Comparison of ENCODE assay signal across 1 cellular context in the genomic region with DNA sequence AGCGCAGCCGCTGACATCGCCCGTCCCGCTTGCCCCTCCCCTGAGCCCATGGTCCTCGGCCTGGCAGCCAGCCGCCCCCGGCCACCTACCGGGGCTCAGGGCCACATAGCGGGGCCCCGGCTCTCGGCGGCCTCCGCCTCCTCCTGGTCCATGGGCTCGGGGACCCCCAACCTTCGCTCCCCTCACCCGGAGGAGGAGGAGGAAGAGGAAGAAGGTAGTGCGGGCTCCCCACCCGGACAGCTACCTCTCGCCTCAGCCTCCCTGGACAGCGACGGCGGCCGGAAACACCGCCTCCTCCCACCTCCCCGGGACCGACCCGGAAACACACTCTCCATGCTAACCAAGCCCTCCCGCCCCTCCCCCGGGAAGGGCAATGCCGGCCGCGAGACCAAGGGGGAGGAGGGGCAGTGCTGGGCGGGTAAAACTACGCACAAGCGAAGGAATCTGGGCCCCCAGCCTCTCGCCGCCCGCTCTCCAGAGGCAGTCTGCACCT.
A peak's percentile ranks its signal among the peaks of the same experiment; 100 is the strongest.
TF ChIP-seq lines count a peak whose summit lies in the region.

A gene (minus strand): TSS at position 286 of the 493 bp plus-strand sequence. CDS start 2,912 bp downstream, outside the sequence.

TF ChIP-seq in K562, 482 proteins besides CTCF, POLR2A, EP300 and RAD21 (continued from another document and continues in another):
- TF ChIP-seq, protein P1, sequence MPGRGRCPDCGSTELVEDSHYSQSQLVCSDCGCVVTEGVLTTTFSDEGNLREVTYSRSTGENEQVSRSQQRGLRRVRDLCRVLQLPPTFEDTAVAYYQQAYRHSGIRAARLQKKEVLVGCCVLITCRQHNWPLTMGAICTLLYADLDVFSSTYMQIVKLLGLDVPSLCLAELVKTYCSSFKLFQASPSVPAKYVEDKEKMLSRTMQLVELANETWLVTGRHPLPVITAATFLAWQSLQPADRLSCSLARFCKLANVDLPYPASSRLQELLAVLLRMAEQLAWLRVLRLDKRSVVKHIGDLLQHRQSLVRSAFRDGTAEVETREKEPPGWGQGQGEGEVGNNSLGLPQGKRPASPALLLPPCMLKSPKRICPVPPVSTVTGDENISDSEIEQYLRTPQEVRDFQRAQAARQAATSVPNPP (IDR thresholded peaks at IDR 0.05; ENCODE audit: borderline replicate concordance, insufficient read depth, insufficient read length) = no peak
- TF ChIP-seq PHB2 (IDR thresholded peaks at IDR 0.05; ENCODE audit: low read depth) = no peak
- 0 out of 2 replicates have a peak, but pooled peaks have one; percentile 11 for TF ChIP-seq TARDBP (IDR thresholded peaks at IDR 0.05)
- peak; percentile 84 for TF ChIP-seq CTBP1 (IDR thresholded peaks at IDR 0.05; ENCODE audit: borderline replicate concordance)
- TF ChIP-seq, protein P2, sequence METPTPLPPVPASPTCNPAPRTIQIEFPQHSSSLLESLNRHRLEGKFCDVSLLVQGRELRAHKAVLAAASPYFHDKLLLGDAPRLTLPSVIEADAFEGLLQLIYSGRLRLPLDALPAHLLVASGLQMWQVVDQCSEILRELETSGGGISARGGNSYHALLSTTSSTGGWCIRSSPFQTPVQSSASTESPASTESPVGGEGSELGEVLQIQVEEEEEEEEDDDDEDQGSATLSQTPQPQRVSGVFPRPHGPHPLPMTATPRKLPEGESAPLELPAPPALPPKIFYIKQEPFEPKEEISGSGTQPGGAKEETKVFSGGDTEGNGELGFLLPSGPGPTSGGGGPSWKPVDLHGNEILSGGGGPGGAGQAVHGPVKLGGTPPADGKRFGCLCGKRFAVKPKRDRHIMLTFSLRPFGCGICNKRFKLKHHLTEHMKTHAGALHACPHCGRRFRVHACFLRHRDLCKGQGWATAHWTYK (CRISPR knock-in tag; IDR thresholded peaks at IDR 0.05) = no peak
- TF ChIP-seq CAMTA2 (CRISPR knock-in tag; conservative IDR thresholded peaks at IDR 0.05) = no peak
- TF ChIP-seq, protein P3, sequence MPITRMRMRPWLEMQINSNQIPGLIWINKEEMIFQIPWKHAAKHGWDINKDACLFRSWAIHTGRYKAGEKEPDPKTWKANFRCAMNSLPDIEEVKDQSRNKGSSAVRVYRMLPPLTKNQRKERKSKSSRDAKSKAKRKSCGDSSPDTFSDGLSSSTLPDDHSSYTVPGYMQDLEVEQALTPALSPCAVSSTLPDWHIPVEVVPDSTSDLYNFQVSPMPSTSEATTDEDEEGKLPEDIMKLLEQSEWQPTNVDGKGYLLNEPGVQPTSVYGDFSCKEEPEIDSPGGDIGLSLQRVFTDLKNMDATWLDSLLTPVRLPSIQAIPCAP (CRISPR knock-in tag; IDR thresholded peaks at IDR 0.05; ENCODE audit: borderline replicate concordance) = no peak
- TF ChIP-seq, protein P4, sequence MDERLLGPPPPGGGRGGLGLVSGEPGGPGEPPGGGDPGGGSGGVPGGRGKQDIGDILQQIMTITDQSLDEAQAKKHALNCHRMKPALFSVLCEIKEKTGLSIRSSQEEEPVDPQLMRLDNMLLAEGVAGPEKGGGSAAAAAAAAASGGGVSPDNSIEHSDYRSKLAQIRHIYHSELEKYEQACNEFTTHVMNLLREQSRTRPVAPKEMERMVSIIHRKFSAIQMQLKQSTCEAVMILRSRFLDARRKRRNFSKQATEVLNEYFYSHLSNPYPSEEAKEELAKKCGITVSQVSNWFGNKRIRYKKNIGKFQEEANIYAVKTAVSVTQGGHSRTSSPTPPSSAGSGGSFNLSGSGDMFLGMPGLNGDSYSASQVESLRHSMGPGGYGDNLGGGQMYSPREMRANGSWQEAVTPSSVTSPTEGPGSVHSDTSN (CRISPR knock-in tag; IDR thresholded peaks at IDR 0.05; ENCODE audit: low read depth) = no peak
- TF ChIP-seq, protein P4 (tag; conservative IDR thresholded peaks at IDR 0.05; ENCODE audit: low read depth) = no peak
- no peak for TF ChIP-seq DNMT1 (IDR thresholded peaks at IDR 0.05)
- no peak for TF ChIP-seq STAG1 (CRISPR knock-in tag; IDR thresholded peaks at IDR 0.05; ENCODE audit: borderline replicate concordance)
- no peak; the same call in 1 of the 2 replicates for TF ChIP-seq BRD4 (IDR thresholded peaks at IDR 0.05)
- peak; percentile 87 for TF ChIP-seq ELF1 (tag; IDR thresholded peaks at IDR 0.05)
- TF ChIP-seq FOXJ3 (CRISPR knock-in tag; IDR thresholded peaks at IDR 0.05) = no peak
- no peak; the same call in 1 of the 2 replicates for TF ChIP-seq POLR2G (IDR thresholded peaks at IDR 0.05; ENCODE audit: low read depth, low read length)
- no peak for TF ChIP-seq ZNF717 (CRISPR knock-in tag; IDR thresholded peaks at IDR 0.05)
- TF ChIP-seq MXI1 (IDR thresholded peaks at IDR 0.05; ENCODE audit: low read depth, low read length) = no peak
- TF ChIP-seq HSF4 (CRISPR knock-in tag; IDR thresholded peaks at IDR 0.05; ENCODE audit: borderline replicate concordance) = no peak
- TF ChIP-seq, protein P5, sequence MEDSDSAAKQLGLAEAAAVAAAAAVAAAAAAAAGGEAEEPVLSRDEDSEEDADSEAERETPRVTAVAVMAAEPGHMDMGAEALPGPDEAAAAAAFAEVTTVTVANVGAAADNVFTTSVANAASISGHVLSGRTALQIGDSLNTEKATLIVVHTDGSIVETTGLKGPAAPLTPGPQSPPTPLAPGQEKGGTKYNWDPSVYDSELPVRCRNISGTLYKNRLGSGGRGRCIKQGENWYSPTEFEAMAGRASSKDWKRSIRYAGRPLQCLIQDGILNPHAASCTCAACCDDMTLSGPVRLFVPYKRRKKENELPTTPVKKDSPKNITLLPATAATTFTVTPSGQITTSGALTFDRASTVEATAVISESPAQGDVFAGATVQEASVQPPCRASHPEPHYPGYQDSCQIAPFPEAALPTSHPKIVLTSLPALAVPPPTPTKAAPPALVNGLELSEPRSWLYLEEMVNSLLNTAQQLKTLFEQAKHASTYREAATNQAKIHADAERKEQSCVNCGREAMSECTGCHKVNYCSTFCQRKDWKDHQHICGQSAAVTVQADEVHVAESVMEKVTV (CRISPR knock-in tag; IDR thresholded peaks at IDR 0.05) = no peak
- 0 out of 2 replicates have a peak, but pooled peaks have one; percentile 56 for TF ChIP-seq SRSF1 (IDR thresholded peaks at IDR 0.05; ENCODE audit: low read depth, low read length)
- TF ChIP-seq, protein P6, sequence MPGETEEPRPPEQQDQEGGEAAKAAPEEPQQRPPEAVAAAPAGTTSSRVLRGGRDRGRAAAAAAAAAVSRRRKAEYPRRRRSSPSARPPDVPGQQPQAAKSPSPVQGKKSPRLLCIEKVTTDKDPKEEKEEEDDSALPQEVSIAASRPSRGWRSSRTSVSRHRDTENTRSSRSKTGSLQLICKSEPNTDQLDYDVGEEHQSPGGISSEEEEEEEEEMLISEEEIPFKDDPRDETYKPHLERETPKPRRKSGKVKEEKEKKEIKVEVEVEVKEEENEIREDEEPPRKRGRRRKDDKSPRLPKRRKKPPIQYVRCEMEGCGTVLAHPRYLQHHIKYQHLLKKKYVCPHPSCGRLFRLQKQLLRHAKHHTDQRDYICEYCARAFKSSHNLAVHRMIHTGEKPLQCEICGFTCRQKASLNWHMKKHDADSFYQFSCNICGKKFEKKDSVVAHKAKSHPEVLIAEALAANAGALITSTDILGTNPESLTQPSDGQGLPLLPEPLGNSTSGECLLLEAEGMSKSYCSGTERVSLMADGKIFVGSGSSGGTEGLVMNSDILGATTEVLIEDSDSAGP (CRISPR knock-in tag; IDR thresholded peaks at IDR 0.05) = no peak
- TF ChIP-seq ETV1 (tag; conservative IDR thresholded peaks at IDR 0.05; ENCODE audit: low read depth) = peak; percentile 67; the same call in 1 of the 2 replicates
- no peak for TF ChIP-seq SREBF1 (IDR thresholded peaks at IDR 0.05; ENCODE audit: borderline replicate concordance, low read depth, low read length)
- TF ChIP-seq, protein P7, sequence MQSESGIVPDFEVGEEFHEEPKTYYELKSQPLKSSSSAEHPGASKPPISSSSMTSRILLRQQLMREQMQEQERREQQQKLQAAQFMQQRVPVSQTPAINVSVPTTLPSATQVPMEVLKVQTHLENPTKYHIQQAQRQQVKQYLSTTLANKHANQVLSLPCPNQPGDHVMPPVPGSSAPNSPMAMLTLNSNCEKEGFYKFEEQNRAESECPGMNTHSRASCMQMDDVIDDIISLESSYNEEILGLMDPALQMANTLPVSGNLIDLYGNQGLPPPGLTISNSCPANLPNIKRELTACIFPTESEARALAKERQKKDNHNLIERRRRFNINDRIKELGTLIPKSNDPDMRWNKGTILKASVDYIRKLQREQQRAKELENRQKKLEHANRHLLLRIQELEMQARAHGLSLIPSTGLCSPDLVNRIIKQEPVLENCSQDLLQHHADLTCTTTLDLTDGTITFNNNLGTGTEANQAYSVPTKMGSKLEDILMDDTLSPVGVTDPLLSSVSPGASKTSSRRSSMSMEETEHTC (IDR thresholded peaks at IDR 0.05) = no peak
- 0 out of 4 replicates have a peak, but pooled peaks of 1 of the 2 experiments have one; percentile 56 for TF ChIP-seq TRIM24 (IDR thresholded peaks at IDR 0.05)
- no peak for TF ChIP-seq CCAR2 (IDR thresholded peaks at IDR 0.05; ENCODE audit: low read depth, low read length)
- TF ChIP-seq MCM7 (IDR thresholded peaks at IDR 0.05) = no peak
- TF ChIP-seq JUN (IDR thresholded peaks at IDR 0.05; ENCODE audit: borderline replicate concordance, low read depth, low read length) = 0 out of 2 replicates have a peak, but pooled peaks have one; percentile 6
- peak; percentile 57; the same call in 1 of the 2 replicates for TF ChIP-seq JUN (CRISPR knock-in tag; IDR thresholded peaks at IDR 0.05; ENCODE audit: borderline replicate concordance)
- TF ChIP-seq LARP7 (IDR thresholded peaks at IDR 0.05) = 0 out of 2 replicates have a peak, but pooled peaks have one; percentile 54
- TF ChIP-seq KDM5B (IDR thresholded peaks at IDR 0.05; ENCODE audit: insufficient replicate concordance, low read depth, low read length) = peak; percentile 74
- TF ChIP-seq CREB1 (IDR thresholded peaks at IDR 0.05) = no peak
- no peak for TF ChIP-seq CREB1 (CRISPR knock-in tag; IDR thresholded peaks at IDR 0.05)
- 0 out of 2 replicates have a peak, but pooled peaks have one; percentile 13 for TF ChIP-seq CC2D1A (IDR thresholded peaks at IDR 0.05)
- no peak for TF ChIP-seq ASH1L (IDR thresholded peaks at IDR 0.05; ENCODE audit: borderline replicate concordance, low read depth, partially characterized antibody)
- TF ChIP-seq MCM3 (IDR thresholded peaks at IDR 0.05) = no peak
- TF ChIP-seq C11orf30 (IDR thresholded peaks at IDR 0.05; ENCODE audit: low read depth) = no peak
- TF ChIP-seq ZNF766 (CRISPR knock-in tag; conservative IDR thresholded peaks at IDR 0.05) = peak; percentile 15; the same call in 1 of the 2 replicates
- no peak for TF ChIP-seq ZNF551 (CRISPR knock-in tag; IDR thresholded peaks at IDR 0.05)
- TF ChIP-seq, protein P8, sequence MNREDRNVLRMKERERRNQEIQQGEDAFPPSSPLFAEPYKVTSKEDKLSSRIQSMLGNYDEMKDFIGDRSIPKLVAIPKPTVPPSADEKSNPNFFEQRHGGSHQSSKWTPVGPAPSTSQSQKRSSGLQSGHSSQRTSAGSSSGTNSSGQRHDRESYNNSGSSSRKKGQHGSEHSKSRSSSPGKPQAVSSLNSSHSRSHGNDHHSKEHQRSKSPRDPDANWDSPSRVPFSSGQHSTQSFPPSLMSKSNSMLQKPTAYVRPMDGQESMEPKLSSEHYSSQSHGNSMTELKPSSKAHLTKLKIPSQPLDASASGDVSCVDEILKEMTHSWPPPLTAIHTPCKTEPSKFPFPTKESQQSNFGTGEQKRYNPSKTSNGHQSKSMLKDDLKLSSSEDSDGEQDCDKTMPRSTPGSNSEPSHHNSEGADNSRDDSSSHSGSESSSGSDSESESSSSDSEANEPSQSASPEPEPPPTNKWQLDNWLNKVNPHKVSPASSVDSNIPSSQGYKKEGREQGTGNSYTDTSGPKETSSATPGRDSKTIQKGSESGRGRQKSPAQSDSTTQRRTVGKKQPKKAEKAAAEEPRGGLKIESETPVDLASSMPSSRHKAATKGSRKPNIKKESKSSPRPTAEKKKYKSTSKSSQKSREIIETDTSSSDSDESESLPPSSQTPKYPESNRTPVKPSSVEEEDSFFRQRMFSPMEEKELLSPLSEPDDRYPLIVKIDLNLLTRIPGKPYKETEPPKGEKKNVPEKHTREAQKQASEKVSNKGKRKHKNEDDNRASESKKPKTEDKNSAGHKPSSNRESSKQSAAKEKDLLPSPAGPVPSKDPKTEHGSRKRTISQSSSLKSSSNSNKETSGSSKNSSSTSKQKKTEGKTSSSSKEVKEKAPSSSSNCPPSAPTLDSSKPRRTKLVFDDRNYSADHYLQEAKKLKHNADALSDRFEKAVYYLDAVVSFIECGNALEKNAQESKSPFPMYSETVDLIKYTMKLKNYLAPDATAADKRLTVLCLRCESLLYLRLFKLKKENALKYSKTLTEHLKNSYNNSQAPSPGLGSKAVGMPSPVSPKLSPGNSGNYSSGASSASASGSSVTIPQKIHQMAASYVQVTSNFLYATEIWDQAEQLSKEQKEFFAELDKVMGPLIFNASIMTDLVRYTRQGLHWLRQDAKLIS (CRISPR knock-in tag; IDR thresholded peaks at IDR 0.05) = no peak
- TF ChIP-seq MCM2 (IDR thresholded peaks at IDR 0.05; ENCODE audit: low read depth) = no peak
- TF ChIP-seq, protein P9, sequence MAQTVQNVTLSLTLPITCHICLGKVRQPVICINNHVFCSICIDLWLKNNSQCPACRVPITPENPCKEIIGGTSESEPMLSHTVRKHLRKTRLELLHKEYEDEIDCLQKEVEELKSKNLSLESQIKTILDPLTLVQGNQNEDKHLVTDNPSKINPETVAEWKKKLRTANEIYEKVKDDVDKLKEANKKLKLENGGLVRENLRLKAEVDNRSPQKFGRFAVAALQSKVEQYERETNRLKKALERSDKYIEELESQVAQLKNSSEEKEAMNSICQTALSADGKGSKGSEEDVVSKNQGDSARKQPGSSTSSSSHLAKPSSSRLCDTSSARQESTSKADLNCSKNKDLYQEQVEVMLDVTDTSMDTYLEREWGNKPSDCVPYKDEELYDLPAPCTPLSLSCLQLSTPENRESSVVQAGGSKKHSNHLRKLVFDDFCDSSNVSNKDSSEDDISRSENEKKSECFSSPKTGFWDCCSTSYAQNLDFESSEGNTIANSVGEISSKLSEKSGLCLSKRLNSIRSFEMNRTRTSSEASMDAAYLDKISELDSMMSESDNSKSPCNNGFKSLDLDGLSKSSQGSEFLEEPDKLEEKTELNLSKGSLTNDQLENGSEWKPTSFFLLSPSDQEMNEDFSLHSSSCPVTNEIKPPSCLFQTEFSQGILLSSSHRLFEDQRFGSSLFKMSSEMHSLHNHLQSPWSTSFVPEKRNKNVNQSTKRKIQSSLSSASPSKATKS (CRISPR knock-in tag; IDR thresholded peaks at IDR 0.05) = no peak
- no peak for TF ChIP-seq ZNF444 (CRISPR knock-in tag; IDR thresholded peaks at IDR 0.05)
- no peak for TF ChIP-seq FOXJ2 (tag; IDR thresholded peaks at IDR 0.05)
- no peak for TF ChIP-seq ZNF197 (CRISPR knock-in tag; IDR thresholded peaks at IDR 0.05; ENCODE audit: low read depth)
- TF ChIP-seq RBM14 (IDR thresholded peaks at IDR 0.05; ENCODE audit: borderline replicate concordance, insufficient read depth, low read depth, low read length) = 0 out of 2 replicates have a peak, but pooled peaks have one; percentile 17
